Comparison of ENCODE assay signal across 9 cellular contexts in the genomic region with DNA sequence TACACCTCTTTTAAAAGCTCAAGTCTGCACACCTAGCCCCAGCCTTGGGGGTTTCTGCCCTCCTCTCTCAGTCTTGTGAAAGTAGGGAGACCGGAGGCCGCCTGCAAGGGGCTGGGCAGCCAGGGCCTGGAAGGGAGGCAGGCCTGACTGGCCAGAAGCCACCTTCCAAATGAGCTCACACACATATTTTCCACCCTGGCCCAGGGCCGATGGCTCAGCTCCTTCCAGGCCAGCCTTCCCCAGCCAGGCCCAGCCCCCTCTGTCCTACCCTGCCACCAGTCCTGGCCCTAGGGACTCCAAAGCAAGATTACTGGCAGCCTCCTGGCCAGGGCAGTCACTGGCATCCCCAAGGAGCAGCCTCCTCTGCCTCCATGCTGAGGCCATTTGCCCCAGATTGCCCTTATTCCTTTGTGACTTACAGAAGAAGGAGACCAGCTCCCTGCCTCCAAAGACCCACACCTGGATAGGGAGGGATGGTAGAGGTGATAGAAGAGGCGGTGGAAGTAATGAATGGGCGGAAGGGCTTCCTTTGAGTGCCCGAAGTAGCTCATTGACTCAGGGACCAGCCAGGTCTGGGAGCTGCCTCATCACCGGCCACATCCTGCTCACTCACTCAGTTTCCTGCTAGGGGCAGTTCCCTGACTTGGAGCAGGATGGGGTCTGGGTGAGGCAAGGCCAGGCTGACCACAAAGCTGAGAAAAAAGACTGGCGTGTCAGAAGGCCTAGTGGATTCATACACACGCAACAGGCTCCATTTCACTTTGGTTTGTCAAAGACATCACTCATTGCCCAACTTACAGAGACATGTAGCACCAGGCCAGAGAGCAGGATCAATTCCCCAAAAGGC. TPM values are rescaled to one million over a fixed set of nuclear protein-coding genes. Genes with fewer than 3 reads are reported as not detected.
DNase-seq lines count a peak whose midpoint lies in the region; FAIRE-seq and TF ChIP-seq lines count a peak whose summit lies in the region.
"Had no signal": no experiment of that assay in that cellular context is flagged by ENCODE, and none has a peak within 500 bp of the region (broad histone marks: within the 10 kb centered on the region; RNA-seq: fewer than 3 reads in every experiment).

No MANE protein-coding gene starts in this region.

- peaks cover 4 to 22% (median 11%) of the 10 kb centered on the region in 4 experiments for H3K4me1 ChIP-seq in H1 (replicated peaks in 1 of 4; ENCODE audit: control insufficient read depth in 3 of 4, insufficient read depth in 4 of 4, low read length in 3 of 4)
- H3K4me1 ChIP-seq in mucosa of rectum (ENCODE audit: control insufficient read depth in 2 of 2, insufficient read depth in 2 of 2, low read length in 2 of 2): peaks cover 20 to 28% of the 10 kb centered on the region in 2 donors
- H3K4me1 ChIP-seq in vagina: peaks cover 72% of the 10 kb centered on the region

- H3K4ac ChIP-seq in H1 (replicated peaks; ENCODE audit: insufficient read length, low read depth, low read length): no peak overlapping the region

- no peak for TF ChIP-seq POLR2A in H1 (IDR thresholded peaks at IDR 0.05; ENCODE audit: control extremely low read depth in 1 of 2, low read depth in 2 of 2, low read length in 2 of 2)
- peak in 1 of 2 donors; percentile 10 for TF ChIP-seq POLR2A in vagina (IDR thresholded peaks at IDR 0.05)

- H4K5ac ChIP-seq in H1 (ENCODE audit: insufficient read length, low read depth, low read length): no peak overlapping the region

- peak; percentile 99 for DNase-seq in ELR (ENCODE audit: low read depth)
- peak; percentile 90 for DNase-seq in RCC 7860 (ENCODE audit: low spot score)
- DNase-seq in H1 (ENCODE audit: low read depth in 1 of 2, low spot score in 2 of 2): no peak
- no peak for DNase-seq in vagina (ENCODE audit: extremely low spot score in 2 of 2)
- no peak for DNase-seq in NCI-H2171 treated with DMSO at 0.1 percent for 48 hours (lab: John Stamatoyannopoulos, UW)
- DNase-seq in KG1 (lab: John Stamatoyannopoulos, UW): no peak
- DNase-seq in NCI-H146 (lab: John Stamatoyannopoulos, UW): no peak

- intact Hi-C loops in vagina (cut with DNase I): loop anchor here (10.0 kb wide), 1 partner anchor 296 kb away; no protein-coding TSS in a partner anchor

- peak; percentile 80 for FAIRE-seq in RCC 7860 (lab: Jason Lieb, UNC)
- FAIRE-seq in H1 (lab: Jason Lieb, UNC): no peak
- FAIRE-seq: endometrium had no signal

- H2BK12ac ChIP-seq in H1 (ENCODE audit: low read depth, low read length): peak overlapping the region; percentile 54; the same call in 1 of the 2 replicates

- no peaks in the 10 kb centered on the region for H3K9me3 ChIP-seq in H1 (ENCODE audit: insufficient read depth in 2 of 2, low read depth in 1 of 2, low read length in 1 of 2)
- H3K9me3 ChIP-seq in mucosa of rectum (ENCODE audit: control insufficient read depth in 2 of 2, low read length in 2 of 2): no peaks in the 10 kb centered on the region
- H3K9me3 ChIP-seq in vagina: no peaks in the 10 kb centered on the region

- H3K27me3 ChIP-seq in H1 (replicated peaks in 1 of 4; ENCODE audit: control insufficient read depth in 3 of 4, extremely low read depth in 1 of 4, insufficient read depth in 3 of 4, low read length in 3 of 4) (no peaks in the 10 kb centered on the region), mucosa of rectum (ENCODE audit: control insufficient read depth in 2 of 2, insufficient read depth in 2 of 2, low read length in 2 of 2) (no peaks in the 10 kb centered on the region), vagina (no peaks in the 10 kb centered on the region)

- H4K91ac ChIP-seq in H1 (replicated peaks; ENCODE audit: insufficient read length, low read length): no peak overlapping the region

- WGBS in H1 (ENCODE audit: extremely low coverage in 1 of 2, insufficient coverage in 1 of 2, insufficient read length in 1 of 2, insufficient replicate concordance in 2 of 2, low coverage in 1 of 2, low lambda C conversion rate in 2 of 2, missing lambda C conversion rate in 1 of 2), 2 experiments: 89% methylated on average over 9 of the region's 9 CpGs; no CpG with 5 or more reads in 1 of the 2 experiments

- H3K18ac ChIP-seq in H1 (ENCODE audit: extremely low read depth, low read length): no peak overlapping the region

- no peak for TF ChIP-seq CTCF in H1 (IDR thresholded peaks at IDR 0.05; ENCODE audit: control extremely low read depth in 1 of 3, insufficient read depth in 1 of 3, low read depth in 1 of 3, low read length in 3 of 3)
- peak in 1 of 3 experiments; percentile 11 for TF ChIP-seq CTCF in vagina (IDR thresholded peaks at IDR 0.05)

- peaks cover 2% of the 10 kb centered on the region; the same call in 1 of the 2 replicates for H3K23me2 ChIP-seq in H1 (ENCODE audit: low read depth, low read length)

- H3K79me2 ChIP-seq in H1 (ENCODE audit: control insufficient read depth in 1 of 2, insufficient read depth in 2 of 2, low read length in 2 of 2): no peaks in the 10 kb centered on the region

- CTCF ChIA-PET in H1 (lab: Charles Lee; ENCODE audit: partially characterized antibody): interaction anchor here (0.6 to 56.0 kb wide), 20 partner anchors 8 to 296 kb away, joined by 3 to 1562 read pairs (median 8); partner anchors contain the start of genes LRP10, MMP14, MRPL52 and REM2

- no peak overlapping the region for H2BK120ac ChIP-seq in H1 (replicated peaks; ENCODE audit: low read depth, low read length)

- H3K79me1 ChIP-seq in H1 (ENCODE audit: low read depth, low read length): no peaks in the 10 kb centered on the region

- 0 out of 2 replicates have a peak overlapping the region, but pooled peaks have one; percentile 35 for H2BK5ac ChIP-seq in H1 (ENCODE audit: low read depth, low read length)

- H3K4me2 ChIP-seq in H1 (ENCODE audit: insufficient read depth in 1 of 2, low read depth in 2 of 2, low read length in 2 of 2): no peak overlapping the region

- H3K56ac ChIP-seq in H1 (replicated peaks; ENCODE audit: insufficient read length, low read depth, low read length): no peak overlapping the region

- H2AFZ ChIP-seq in H1 (ENCODE audit: low read length): peak overlapping the region; percentile 8; the same call in 1 of the 2 replicates

- H2AK5ac ChIP-seq in H1 (ENCODE audit: low read depth, low read length): no peak overlapping the region; the same call in 1 of the 2 replicates

- POLR2A ChIA-PET in H1 (lab: Charles Lee; ENCODE audit: partially characterized antibody): interaction anchor here (0.7 to 13.9 kb wide), 6 partner anchors 17 to 85 kb away, joined by 3 to 203 read pairs (median 5); partner anchors contain the start of genes MMP14, MRPL52, OXA1L and REM2

- no peak for TF ChIP-seq RAD21 in H1 (IDR thresholded peaks at IDR 0.05 in 1 of 2, conservative IDR thresholded peaks at IDR 0.05 in 1 of 2; ENCODE audit: low read depth in 2 of 2, low read length in 2 of 2)

- no peak overlapping the region for H3K23ac ChIP-seq in H1 (ENCODE audit: insufficient read length)

- no peak overlapping the region for H2BK20ac ChIP-seq in H1 (ENCODE audit: low read length)

- peaks cover 0 to 2% of the 10 kb centered on the region in 2 experiments for H4K20me1 ChIP-seq in H1 (replicated peaks in 1 of 2; ENCODE audit: control insufficient read depth in 1 of 2, insufficient read depth in 2 of 2, low read length in 2 of 2)

- H3K14ac ChIP-seq in H1 (ENCODE audit: insufficient read length): no peak overlapping the region

- no peak overlapping the region for H3K27ac ChIP-seq in H1 (ENCODE audit: low read depth, low read length)
- H3K27ac ChIP-seq in mucosa of rectum (ENCODE audit: low read depth in 2 of 2, low read length in 2 of 2): peak overlapping the region; percentile 59 to 69
- H3K27ac ChIP-seq in vagina: peak overlapping the region; percentile 96

- TF ChIP-seq EP300 in H1 (IDR thresholded peaks at IDR 0.05; ENCODE audit: borderline replicate concordance in 1 of 2, low read depth in 2 of 2, low read length in 2 of 2): no peak

- peaks cover 0 to 4% (median 0%) of the 10 kb centered on the region in 4 experiments; a peak in 2 of 8 replicates for H3K36me3 ChIP-seq in H1 (ENCODE audit: control insufficient read depth in 2 of 4, insufficient read depth in 4 of 4, low read length in 3 of 4)
- H3K36me3 ChIP-seq in mucosa of rectum (ENCODE audit: control insufficient read depth in 2 of 2, insufficient read depth in 2 of 2, low read length in 2 of 2): peaks cover 4 to 6% of the 10 kb centered on the region in 2 donors
- peaks cover 0 to 10% of the 10 kb centered on the region in 2 donors for H3K36me3 ChIP-seq in vagina

- H3K9ac ChIP-seq in H1 (replicated peaks in 1 of 4; ENCODE audit: extremely low read depth in 1 of 4, low read depth in 3 of 4, low read length in 3 of 4): no peak overlapping the region
- peak overlapping the region in 1 of 2 donors; percentile 11 for H3K9ac ChIP-seq in mucosa of rectum (ENCODE audit: low read depth in 1 of 2, low read length in 2 of 2)

- no peak overlapping the region for H4K8ac ChIP-seq in H1 (ENCODE audit: extremely low read depth, insufficient read depth, low read length)

- H2BK15ac ChIP-seq in H1 (ENCODE audit: low read length): peak overlapping the region; percentile 66

- H3K4me3 ChIP-seq in H1 (ENCODE audit: extremely low read depth in 1 of 4, insufficient read depth in 2 of 4, low read depth in 3 of 4, low read length in 4 of 4): no peak overlapping the region
- H3K4me3 ChIP-seq in mucosa of rectum (ENCODE audit: low read length in 2 of 2): no peak overlapping the region
- no peak overlapping the region for H3K4me3 ChIP-seq in vagina

RNA-seq across cellular contexts. Expression of gene MMP14, which starts 14.8 kb away (rescaled TPM):
- 83.1 and 86.8 TPM in 2 replicates for total RNA-seq in H1 (2021; fragmentation: NEBNext Ultra II Directional; extraction: Animal tissue kit (Norgen Biotek cat#: 25700))
- polyA plus RNA-seq in H1 (2011; rRNA removed): 58.2 and 81.6 TPM in 2 replicates
- polyA plus RNA-seq in H1 (2011; cell fraction: cytosol; rRNA removed): 61.6 TPM
- polyA plus RNA-seq in H1 (2011; cell fraction: nucleus; rRNA removed): 147 TPM
- 54.3 to 67.5 TPM (median 63.3 TPM) in 4 replicates for polyA plus RNA-seq in H1 (2012, experiment 1 of 2)
- 60.0 TPM for polyA plus RNA-seq in H1 (2012, experiment 2 of 2)
- polyA plus RNA-seq in H1 (2013, experiment 1 of 2): 277 TPM
- 290 TPM for polyA plus RNA-seq in H1 (2013, experiment 2 of 2)
- polyA minus RNA-seq in H1 (2011; rRNA and poly(A)+ RNA removed): 46.1 and 61.0 TPM in 2 replicates
- polyA minus RNA-seq in H1 (2011; cell fraction: cytosol; rRNA and poly(A)+ RNA removed): 28.2 TPM
- 24.5 TPM for polyA minus RNA-seq in H1 (2011; cell fraction: nucleus; rRNA and poly(A)+ RNA removed)
- 187 TPM for total RNA-seq in vagina

RNA-seq across cellular contexts. Expression of gene LRP10, which starts 20.4 kb away (rescaled TPM):
- 15.6 and 15.7 TPM in 2 replicates for total RNA-seq in H1 (2021; fragmentation: NEBNext Ultra II Directional; extraction: Animal tissue kit (Norgen Biotek cat#: 25700))
- 12.4 and 22.8 TPM in 2 replicates for polyA plus RNA-seq in H1 (2011; rRNA removed)
- 10.6 TPM for polyA plus RNA-seq in H1 (2011; cell fraction: cytosol; rRNA removed)
- 21.0 TPM for polyA plus RNA-seq in H1 (2011; cell fraction: nucleus; rRNA removed)
- 10.6 to 17.3 TPM (median 14.7 TPM) in 4 replicates for polyA plus RNA-seq in H1 (2012, experiment 1 of 2)
- polyA plus RNA-seq in H1 (2012, experiment 2 of 2): 13.0 TPM
- 15.4 TPM for polyA plus RNA-seq in H1 (2013, experiment 1 of 2)
- 15.6 TPM for polyA plus RNA-seq in H1 (2013, experiment 2 of 2)
- polyA minus RNA-seq in H1 (2011; rRNA and poly(A)+ RNA removed): 21.1 and 22.8 TPM in 2 replicates
- 13.1 TPM for polyA minus RNA-seq in H1 (2011; cell fraction: cytosol; rRNA and poly(A)+ RNA removed)
- 11.9 TPM for polyA minus RNA-seq in H1 (2011; cell fraction: nucleus; rRNA and poly(A)+ RNA removed)
- 137 TPM for total RNA-seq in vagina

RNA-seq across cellular contexts. Expression of gene MRPL52, which starts 21.5 kb away (rescaled TPM):
- 172 and 176 TPM in 2 replicates for total RNA-seq in H1 (2021; fragmentation: NEBNext Ultra II Directional; extraction: Animal tissue kit (Norgen Biotek cat#: 25700))
- polyA plus RNA-seq in H1 (2011; rRNA removed): 70.5 and 109 TPM in 2 replicates
- polyA plus RNA-seq in H1 (2011; cell fraction: cytosol; rRNA removed): 108 TPM
- polyA plus RNA-seq in H1 (2011; cell fraction: nucleus; rRNA removed): 74.0 TPM
- 186 to 208 TPM (median 197 TPM) in 4 replicates for polyA plus RNA-seq in H1 (2012, experiment 1 of 2)
- polyA plus RNA-seq in H1 (2012, experiment 2 of 2): 516 TPM
- 328 TPM for polyA plus RNA-seq in H1 (2013, experiment 1 of 2)
- 334 TPM for polyA plus RNA-seq in H1 (2013, experiment 2 of 2)
- 9.8 and 12.4 TPM in 2 replicates for polyA minus RNA-seq in H1 (2011; rRNA and poly(A)+ RNA removed)
- polyA minus RNA-seq in H1 (2011; cell fraction: cytosol; rRNA and poly(A)+ RNA removed): 41.0 TPM
- polyA minus RNA-seq in H1 (2011; cell fraction: nucleus; rRNA and poly(A)+ RNA removed): 34.9 TPM
- total RNA-seq in vagina: 68.0 TPM

RNA-seq across cellular contexts. Expression of gene REM2, which starts 31.9 kb away (rescaled TPM):
- 1.1 and 1.3 TPM in 2 replicates for total RNA-seq in H1 (2021; fragmentation: NEBNext Ultra II Directional; extraction: Animal tissue kit (Norgen Biotek cat#: 25700))
- 0.78 and 1.00 TPM in 2 replicates for polyA plus RNA-seq in H1 (2011; rRNA removed)
- 1.4 TPM for polyA plus RNA-seq in H1 (2011; cell fraction: cytosol; rRNA removed)
- 2.2 TPM for polyA plus RNA-seq in H1 (2011; cell fraction: nucleus; rRNA removed)
- polyA plus RNA-seq in H1 (2012, experiment 1 of 2): 0.96 to 1.6 TPM (median 1.2 TPM) in 4 replicates
- polyA plus RNA-seq in H1 (2012, experiment 2 of 2): 1.3 TPM
- 1.5 TPM for polyA plus RNA-seq in H1 (2013, experiment 1 of 2)
- polyA plus RNA-seq in H1 (2013, experiment 2 of 2): 1.4 TPM
- polyA minus RNA-seq in H1 (2011; rRNA and poly(A)+ RNA removed): 0.34 and 0.73 TPM in 2 replicates
- not detected for polyA minus RNA-seq in H1 (2011; cell fraction: cytosol; rRNA and poly(A)+ RNA removed)
- polyA minus RNA-seq in H1 (2011; cell fraction: nucleus; rRNA and poly(A)+ RNA removed): 1.8 TPM
- 3.9 TPM for total RNA-seq in vagina

RNA-seq across cellular contexts. Expression of gene SLC7A7, which starts 35.9 kb away (rescaled TPM):
- 5.8 and 6.3 TPM in 2 replicates for total RNA-seq in H1 (2021; fragmentation: NEBNext Ultra II Directional; extraction: Animal tissue kit (Norgen Biotek cat#: 25700))
- polyA plus RNA-seq in H1 (2011; rRNA removed): 14.9 and 15.0 TPM in 2 replicates
- polyA plus RNA-seq in H1 (2011; cell fraction: cytosol; rRNA removed): 10.3 TPM
- 8.1 TPM for polyA plus RNA-seq in H1 (2011; cell fraction: nucleus; rRNA removed)
- polyA plus RNA-seq in H1 (2012, experiment 1 of 2): 5.0 to 6.8 TPM (median 5.6 TPM) in 4 replicates
- polyA plus RNA-seq in H1 (2012, experiment 2 of 2): 4.1 TPM
- 7.1 TPM for polyA plus RNA-seq in H1 (2013, experiment 1 of 2)
- polyA plus RNA-seq in H1 (2013, experiment 2 of 2): 7.1 TPM
- polyA minus RNA-seq in H1 (2011; rRNA and poly(A)+ RNA removed): 11.7 and 13.5 TPM in 2 replicates
- polyA minus RNA-seq in H1 (2011; cell fraction: cytosol; rRNA and poly(A)+ RNA removed): 3.2 TPM
- polyA minus RNA-seq in H1 (2011; cell fraction: nucleus; rRNA and poly(A)+ RNA removed): 5.0 TPM
- total RNA-seq in vagina: 7.4 TPM

Comparison
In these comparisons a context has a peak if more than half of its experiments do, and no peak if none do; other contexts are left out.
1. DNase-seq: peak in ELR (single experiment) and RCC 7860 (single experiment); none in H1 (0 of 2), vagina (0 of 2), NCI-H2171 treated with DMSO at 0.1 percent for 48 hours (single experiment), KG1 (single experiment) and NCI-H146 (single experiment).